In genomic region chr3:150535204-150535603, GRCh38 we compare ENCODE assay signal across 29 cellular contexts.
"Had no signal": no experiment of that assay in that cellular context is flagged by ENCODE, and none has a peak within 500 bp of the region (broad histone marks: within the 10 kb centered on the region; RNA-seq: fewer than 3 reads in every experiment).

No MANE protein-coding gene starts in this region.

- H3K9me3 Mint-ChIP-seq: activated naive CD4-positive, alpha-beta T cell treated with anti-CD3 and anti-CD28 coated beads for 36 hours; activated naive CD8-positive, alpha-beta T cell treated with anti-CD3 and anti-CD28 coated beads for 36 hours; activated T-cell treated with anti-CD3 and anti-CD28 coated beads, Interleukin-2, amount 50 U/mL, for 72 hours; natural killer cell treated with Interleukin-12 subunit alpha and Interleukin-12 subunit beta and Interleukin-15 and Interleukin-18, amount 100 ng/mL, for 72 hours; stimulated activated memory B cell treated with anti-CD40 and anti-IgM and Interleukin-4, amounts not matched to agents 10 μg/mL and 1 μg/mL and 100 μg/mL, for 72 hours; stimulated activated naive CD8-positive, alpha-beta T cell treated with anti-CD3 and anti-CD28 coated beads, Interleukin-15, amount 100 ng/mL, for 72 hours; type B pancreatic cell had no signal

- H3K36me3 ChIP-seq: adrenal gland, colonic mucosa, esophagus squamous epithelium, right atrium auricular region had no signal

- H3K9me3 ChIP-seq: adrenal gland, body of pancreas, colonic mucosa, esophagus squamous epithelium, mucosa of descending colon, right atrium auricular region had no signal

- H3K4me1 Mint-ChIP-seq: stimulated activated memory B cell treated with anti-CD40 and anti-IgM and Interleukin-4, amounts not matched to agents 10 μg/mL and 1 μg/mL and 100 μg/mL, for 72 hours had no signal

- DNase-seq: activated CD4-positive, alpha-beta T cell treated with anti-CD3 and anti-CD28 coated beads for 4 hours; activated CD4-positive, alpha-beta T cell treated with anti-CD3 and anti-CD28 coated beads, Interleukin-2, amount 50 U/mL, for 4 hours; activated effector memory CD4-positive, alpha-beta T cell treated with Interleukin-2 at 50 U/mL for 16 hours; activated naive CD4-positive, alpha-beta T cell treated with anti-CD3 and anti-CD28 coated beads for 36 hours; activated naive CD8-positive, alpha-beta T cell treated with anti-CD3 and anti-CD28 coated beads for 36 hours; activated T-cell treated with anti-CD3 and anti-CD28 coated beads for 4 hours; activated T-cell treated with anti-CD3 and anti-CD28 coated beads, Interleukin-2, amount 50 U/mL, for 72 hours; adrenal gland; aorta; body of pancreas; colonic mucosa; effector CD8-positive, alpha-beta T cell; esophagus squamous epithelium; foreskin melanocyte; kidney glomerular epithelial cell; mucosa of descending colon; stimulated activated CD4-positive, alpha-beta T cell treated with anti-CD3 and anti-CD28 coated beads, Interleukin-1b, Interleukin-23, amount 100 ng/mL, for 48 hours; stimulated activated CD4-positive, alpha-beta T cell treated with anti-CD3 and anti-CD28 coated beads, Interleukin-4, amount 100 ng/mL, for 4 hours; stimulated activated CD8-positive, alpha-beta memory T cell treated with anti-CD3 and anti-CD28 coated beads, Interleukin-4, amount 100 ng/mL, for 48 hours; stimulated activated naive CD8-positive, alpha-beta T cell treated with anti-CD3 and anti-CD28 coated beads, Interleukin-15, amount 100 ng/mL, for 72 hours; substantia nigra had no signal

- H3K27ac Mint-ChIP-seq: activated naive CD4-positive, alpha-beta T cell treated with anti-CD3 and anti-CD28 coated beads for 36 hours; activated naive CD8-positive, alpha-beta T cell treated with anti-CD3 and anti-CD28 coated beads for 36 hours; activated T-cell treated with anti-CD3 and anti-CD28 coated beads, Interleukin-2, amount 50 U/mL, for 72 hours; natural killer cell treated with Interleukin-12 subunit alpha and Interleukin-12 subunit beta and Interleukin-15 and Interleukin-18, amount 100 ng/mL, for 72 hours; stimulated activated memory B cell treated with anti-CD40 and anti-IgM and Interleukin-4, amounts not matched to agents 10 μg/mL and 1 μg/mL and 100 μg/mL, for 72 hours; type B pancreatic cell had no signal

- H3K27me3 ChIP-seq: adrenal gland, body of pancreas, colonic mucosa, esophagus squamous epithelium, right atrium auricular region had no signal

- H3K4me3 Mint-ChIP-seq: activated naive CD4-positive, alpha-beta T cell treated with anti-CD3 and anti-CD28 coated beads for 36 hours; activated naive CD8-positive, alpha-beta T cell treated with anti-CD3 and anti-CD28 coated beads for 36 hours; activated T-cell treated with anti-CD3 and anti-CD28 coated beads, Interleukin-2, amount 50 U/mL, for 72 hours; natural killer cell treated with Interleukin-12 subunit alpha and Interleukin-12 subunit beta and Interleukin-15 and Interleukin-18, amount 100 ng/mL, for 72 hours; stimulated activated memory B cell treated with anti-CD40 and anti-IgM and Interleukin-4, amounts not matched to agents 10 μg/mL and 1 μg/mL and 100 μg/mL, for 72 hours; stimulated activated naive CD8-positive, alpha-beta T cell treated with anti-CD3 and anti-CD28 coated beads, Interleukin-15, amount 100 ng/mL, for 72 hours; type B pancreatic cell had no signal

- H3K4me1 ChIP-seq: colonic mucosa, esophagus squamous epithelium, right atrium auricular region had no signal

- H3K36me3 Mint-ChIP-seq: natural killer cell treated with Interleukin-12 subunit alpha and Interleukin-12 subunit beta and Interleukin-15 and Interleukin-18, amount 100 ng/mL, for 72 hours; stimulated activated memory B cell treated with anti-CD40 and anti-IgM and Interleukin-4, amounts not matched to agents 10 μg/mL and 1 μg/mL and 100 μg/mL, for 72 hours; type B pancreatic cell had no signal

- H3K27me3 Mint-ChIP-seq: activated naive CD8-positive, alpha-beta T cell treated with anti-CD3 and anti-CD28 coated beads for 36 hours; natural killer cell treated with Interleukin-12 subunit alpha and Interleukin-12 subunit beta and Interleukin-15 and Interleukin-18, amount 100 ng/mL, for 72 hours; stimulated activated memory B cell treated with anti-CD40 and anti-IgM and Interleukin-4, amounts not matched to agents 10 μg/mL and 1 μg/mL and 100 μg/mL, for 72 hours; stimulated activated naive CD8-positive, alpha-beta T cell treated with anti-CD3 and anti-CD28 coated beads, Interleukin-15, amount 100 ng/mL, for 72 hours had no signal

- H3K27ac ChIP-seq: adrenal gland, body of pancreas, colonic mucosa, epithelial cell of prostate, esophagus squamous epithelium, right atrium auricular region, VCaP had no signal

- H3K4me3 ChIP-seq: adrenal gland, body of pancreas, colonic mucosa, esophagus squamous epithelium, mucosa of descending colon, right atrium auricular region, smooth muscle cell had no signal

- ATAC-seq: activated T-cell treated with anti-CD3 and anti-CD28 coated beads, Interleukin-2, amount 50 U/mL, for 72 hours; body of pancreas; left lobe of liver; mucosa of descending colon; natural killer cell treated with Interleukin-12 subunit alpha and Interleukin-12 subunit beta and Interleukin-15 and Interleukin-18, amount 100 ng/mL, for 72 hours; stimulated activated memory B cell treated with anti-CD40 and anti-IgM and Interleukin-4, amounts not matched to agents 10 μg/mL and 1 μg/mL and 100 μg/mL, for 72 hours; stimulated activated naive CD8-positive, alpha-beta T cell treated with anti-CD3 and anti-CD28 coated beads, Interleukin-15, amount 100 ng/mL, for 72 hours had no signal
